Comparison of ENCODE assay signal across 21 cellular contexts in the genomic region with DNA sequence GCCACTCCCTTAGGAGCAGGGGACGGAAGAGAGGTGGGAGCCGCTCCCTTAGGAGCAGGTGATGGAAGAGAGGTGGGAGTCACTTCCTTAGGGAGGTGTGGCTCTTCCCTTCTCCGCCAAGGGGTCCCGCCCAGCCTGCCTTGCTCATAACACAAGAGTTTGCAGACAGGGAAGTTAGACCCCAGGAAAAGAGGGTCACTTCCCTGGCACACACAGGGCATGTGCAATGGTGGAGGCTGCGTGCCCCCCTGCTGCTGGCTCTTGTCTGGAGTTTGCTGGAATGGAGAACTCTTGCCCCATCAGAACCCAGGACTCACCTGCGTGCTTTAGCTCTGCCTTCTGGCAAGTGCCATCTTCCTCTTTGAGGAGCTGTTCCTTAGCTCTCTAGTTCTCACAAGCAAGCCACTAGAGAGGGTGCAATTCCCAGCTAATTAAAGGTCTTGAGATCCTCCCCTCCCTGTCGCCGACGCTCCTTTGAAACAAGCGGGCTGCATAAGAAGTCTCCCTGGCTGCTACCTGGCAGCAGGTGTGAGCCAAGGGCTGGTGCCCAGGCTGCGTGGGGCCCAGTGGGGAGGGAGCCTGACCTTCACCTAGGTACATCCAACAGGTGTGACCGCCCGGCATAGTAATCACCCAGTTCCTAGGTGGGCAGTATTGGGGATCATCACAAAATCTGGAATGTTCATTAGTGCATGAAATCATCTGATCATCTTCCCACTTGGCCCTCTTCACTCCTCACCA.
"Had no signal": no experiment of that assay in that cellular context is flagged by ENCODE, and none has a peak within 500 bp of the region (broad histone marks: within the 10 kb centered on the region; RNA-seq: fewer than 3 reads in every experiment).

No MANE protein-coding gene starts in this region.

- ATAC-seq: effector memory CD8-positive, alpha-beta T cell; left lobe of liver; mucosa of descending colon; psoas muscle; stimulated activated effector memory CD8-positive, alpha-beta T cell treated with anti-CD3 and anti-CD28 coated beads, Interleukin-12 subunit alpha, Interleukin-12 subunit beta, amount 100 ng/mL, for 72 hours had no signal

- H3K9me3 ChIP-seq: colonic mucosa, mucosa of descending colon, psoas muscle, sigmoid colon, stomach, thyroid gland had no signal

- H3K4me3 ChIP-seq: colonic mucosa, lung, mucosa of descending colon, psoas muscle, sigmoid colon, stomach, thyroid gland had no signal

- H3K9me3 Mint-ChIP-seq: effector memory CD8-positive, alpha-beta T cell; mesothelial cell of epicardium; natural killer cell treated with Interleukin-12 subunit alpha and Interleukin-12 subunit beta and Interleukin-15 and Interleukin-18, amount 100 ng/mL, for 72 hours; neural crest cell; stimulated activated effector memory CD8-positive, alpha-beta T cell treated with anti-CD3 and anti-CD28 coated beads, Interleukin-12 subunit alpha, Interleukin-12 subunit beta, amount 100 ng/mL, for 72 hours had no signal

- DNase-seq: colonic mucosa; dermis blood vessel endothelial cell; effector memory CD8-positive, alpha-beta T cell; kidney; mucosa of descending colon; naive B cell; psoas muscle; right cardiac atrium; sigmoid colon; stimulated activated CD4-positive, alpha-beta T cell treated with anti-CD3 and anti-CD28 coated beads, Interleukin-4, amount 100 ng/mL, for 24 hours; stimulated activated naive CD4-positive, alpha-beta T cell treated with Interleukin-2 at 50 U/mL for 16 hours; stomach; trophoblast cell had no signal

- H3K27ac ChIP-seq: colonic mucosa, psoas muscle, sigmoid colon, stomach had no signal

- H3K36me3 Mint-ChIP-seq: memory B cell; mesothelial cell of epicardium; naive B cell; natural killer cell treated with Interleukin-12 subunit alpha and Interleukin-12 subunit beta and Interleukin-15 and Interleukin-18, amount 100 ng/mL, for 72 hours; stimulated activated effector memory CD8-positive, alpha-beta T cell treated with anti-CD3 and anti-CD28 coated beads, Interleukin-12 subunit alpha, Interleukin-12 subunit beta, amount 100 ng/mL, for 72 hours had no signal

- H3K27me3 ChIP-seq: colonic mucosa, thyroid gland had no signal

- H3K4me3 Mint-ChIP-seq: effector memory CD8-positive, alpha-beta T cell; memory B cell; mesothelial cell of epicardium; naive B cell; natural killer cell treated with Interleukin-12 subunit alpha and Interleukin-12 subunit beta and Interleukin-15 and Interleukin-18, amount 100 ng/mL, for 72 hours; neural crest cell; stimulated activated effector memory CD8-positive, alpha-beta T cell treated with anti-CD3 and anti-CD28 coated beads, Interleukin-12 subunit alpha, Interleukin-12 subunit beta, amount 100 ng/mL, for 72 hours had no signal

- H3K36me3 ChIP-seq: colonic mucosa, sigmoid colon, stomach, thyroid gland had no signal

- H3K27ac Mint-ChIP-seq: effector memory CD8-positive, alpha-beta T cell; memory B cell; mesothelial cell of epicardium; naive B cell; natural killer cell treated with Interleukin-12 subunit alpha and Interleukin-12 subunit beta and Interleukin-15 and Interleukin-18, amount 100 ng/mL, for 72 hours; stimulated activated effector memory CD8-positive, alpha-beta T cell treated with anti-CD3 and anti-CD28 coated beads, Interleukin-12 subunit alpha, Interleukin-12 subunit beta, amount 100 ng/mL, for 72 hours had no signal

- H3K4me1 ChIP-seq: colonic mucosa, psoas muscle, sigmoid colon had no signal

- H3K4me1 Mint-ChIP-seq: memory B cell; mesothelial cell of epicardium; naive B cell; stimulated activated effector memory CD8-positive, alpha-beta T cell treated with anti-CD3 and anti-CD28 coated beads, Interleukin-12 subunit alpha, Interleukin-12 subunit beta, amount 100 ng/mL, for 72 hours had no signal
